13 cellular contexts compared by ENCODE assay signal in genomic region chr1:241716915-241717651, GRCh38.
DNase-seq lines count a peak whose midpoint lies in the region; FAIRE-seq and TF ChIP-seq lines count a peak whose summit lies in the region.
"Had no signal": no experiment of that assay in that cellular context is flagged by ENCODE, and none has a peak within 500 bp of the region (broad histone marks: within the 10 kb centered on the region; RNA-seq: fewer than 3 reads in every experiment).

No MANE protein-coding gene starts in this region.

- no peaks in the 10 kb centered on the region for H3K36me3 ChIP-seq in bronchial epithelial cell (ENCODE audit: control insufficient read depth, insufficient read depth, low read length)
- H3K36me3 ChIP-seq in mesendoderm (ENCODE audit: control insufficient read depth, insufficient read depth, low read length), result no peaks in the 10 kb centered on the region

- H2BK5ac ChIP-seq in mesendoderm (ENCODE audit: low read length), result no peak overlapping the region

- H3K4me3 ChIP-seq in bronchial epithelial cell (ENCODE audit: low read depth, low read length) (no peak overlapping the region), mesendoderm (ENCODE audit: low read length) (no peak overlapping the region)
- H3K4me3 ChIP-seq: body of pancreas had no signal

- no peak overlapping the region for H3K9ac ChIP-seq in mesendoderm (ENCODE audit: low read length)

- H3K56ac ChIP-seq in mesendoderm (ENCODE audit: low read length), result no peak overlapping the region

- no peak overlapping the region for H3K23ac ChIP-seq in mesendoderm (ENCODE audit: low read length)

- CTCF ChIA-PET in activated CD4-positive, alpha-beta T cell treated with anti-CD3 and anti-CD28 coated beads, Interleukin-2, amount 10 ng/mL, durations not matched to agents 7 days and 5 days (lab: Charles Lee), result no interaction called here

- H3K36me3 Mint-ChIP-seq in activated CD4-positive, alpha-beta T cell treated with anti-CD3 and anti-CD28 coated beads, Interleukin-2, amount 10 ng/mL, durations not matched to agents 7 days and 5 days (ENCODE audit: low read depth), result no peaks in the 10 kb centered on the region
- H3K36me3 Mint-ChIP-seq: type B pancreatic cell had no signal

- H3K27ac ChIP-seq in mesendoderm (ENCODE audit: low read depth, low read length), result no peak overlapping the region
- H3K27ac ChIP-seq: body of pancreas had no signal

- H3K18ac ChIP-seq in mesendoderm (ENCODE audit: low read length), result no peak overlapping the region

- no CpG with 5 or more reads among the region's 6 CpGs for WGBS in mesendoderm (ENCODE audit: extremely low coverage, insufficient coverage, low lambda C conversion rate)

- no peak overlapping the region for H3K4ac ChIP-seq in mesendoderm (ENCODE audit: low read depth, low read length)

- H3K4me1 ChIP-seq in mesendoderm (ENCODE audit: control insufficient read depth, low read depth, low read length), result no peaks in the 10 kb centered on the region
- H3K4me1 ChIP-seq: body of pancreas had no signal

- POLR2A ChIA-PET in activated CD4-positive, alpha-beta T cell treated with anti-CD3 and anti-CD28 coated beads, Interleukin-2, amount 10 ng/mL, durations not matched to agents 7 days and 5 days (lab: Charles Lee), result no interaction called here

- no peak overlapping the region for H3K4me3 Mint-ChIP-seq in activated CD4-positive, alpha-beta T cell treated with anti-CD3 and anti-CD28 coated beads, Interleukin-2, amount 10 ng/mL, durations not matched to agents 7 days and 5 days
- H3K4me3 Mint-ChIP-seq: type B pancreatic cell had no signal

- peaks cover 17% of the 10 kb centered on the region for H3K4me1 Mint-ChIP-seq in activated CD4-positive, alpha-beta T cell treated with anti-CD3 and anti-CD28 coated beads, Interleukin-2, amount 10 ng/mL, durations not matched to agents 7 days and 5 days

- no peak for TF ChIP-seq CTCF in bronchial epithelial cell (IDR thresholded peaks at IDR 0.05; ENCODE audit: insufficient read depth, low read length, severe bottlenecking)

- H4K8ac ChIP-seq in mesendoderm (ENCODE audit: low read depth, low read length), result no peak overlapping the region

- no peak overlapping the region for H2BK120ac ChIP-seq in mesendoderm (ENCODE audit: low read depth, low read length)

- H3K27ac Mint-ChIP-seq in activated CD4-positive, alpha-beta T cell treated with anti-CD3 and anti-CD28 coated beads, Interleukin-2, amount 10 ng/mL, durations not matched to agents 7 days and 5 days, result no peak overlapping the region
- H3K27ac Mint-ChIP-seq: type B pancreatic cell had no signal

- no peak for FAIRE-seq in bronchial epithelial cell (lab: Jason Lieb, UNC)

- H4K5ac ChIP-seq in mesendoderm (ENCODE audit: low read length), result no peak overlapping the region

- H3K27me3 ChIP-seq in bronchial epithelial cell (ENCODE audit: control insufficient read depth, insufficient read depth, low read length) (no peaks in the 10 kb centered on the region), mesendoderm (ENCODE audit: insufficient read depth, low read length, poor library complexity) (no peaks in the 10 kb centered on the region)
- H3K27me3 ChIP-seq: body of pancreas had no signal

- H3K9me3 Mint-ChIP-seq in activated CD4-positive, alpha-beta T cell treated with anti-CD3 and anti-CD28 coated beads, Interleukin-2, amount 10 ng/mL, durations not matched to agents 7 days and 5 days, result no peaks in the 10 kb centered on the region
- H3K9me3 Mint-ChIP-seq: type B pancreatic cell had no signal

- peaks cover 20% of the 10 kb centered on the region for H3K27me3 Mint-ChIP-seq in activated CD4-positive, alpha-beta T cell treated with anti-CD3 and anti-CD28 coated beads, Interleukin-2, amount 10 ng/mL, durations not matched to agents 7 days and 5 days

- H2AK5ac ChIP-seq in mesendoderm (ENCODE audit: low read length), result no peak overlapping the region

- H3K79me2 ChIP-seq in mesendoderm (ENCODE audit: control insufficient read depth, insufficient read depth, low read length), result no peaks in the 10 kb centered on the region

- no peaks in the 10 kb centered on the region for H3K79me1 ChIP-seq in mesendoderm (ENCODE audit: low read length)

- DNase-seq in activated CD4-positive, alpha-beta T cell treated with anti-CD3 and anti-CD28 coated beads for 48 hours, result peak; percentile 37
- no peak for DNase-seq in activated CD4-positive, alpha-beta T cell treated with anti-CD3 and anti-CD28 coated beads, Interleukin-2, amount 10 ng/mL, durations not matched to agents 7 days and 5 days
- DNase-seq in RPMI7951 (ENCODE audit: low read depth) (peak; percentile 43), bronchial epithelial cell (ENCODE audit: low read depth) (peak; percentile 36), NCI-H2081 treated with DMSO at 0.1 percent for 48 hours (lab: John Stamatoyannopoulos, UW) (no peak), mesendoderm (no peak), Kasumi-1 (lab: John Stamatoyannopoulos, UW) (no peak)
- DNase-seq in stimulated activated CD4-positive, alpha-beta T cell treated with anti-CD3 and anti-CD28 coated beads, Interleukin-4, amount 100 ng/mL, for 1 hour, result peak; percentile 4
- DNase-seq: body of pancreas; effector memory CD4-positive, alpha-beta T cell; kidney glomerular epithelial cell; right cardiac atrium had no signal

- H2BK15ac ChIP-seq in mesendoderm (replicated peaks; ENCODE audit: low read depth), result no peak overlapping the region

- no peak overlapping the region for H3K4me2 ChIP-seq in mesendoderm (ENCODE audit: low read length)

Comparison
In these comparisons a context has a peak if more than half of its experiments do, and no peak if none do; other contexts are left out.
1. DNase-seq: peak in activated CD4-positive, alpha-beta T cell treated with anti-CD3 and anti-CD28 coated beads for 48 hours (single experiment), RPMI7951 (single experiment), bronchial epithelial cell (single experiment) and stimulated activated CD4-positive, alpha-beta T cell treated with anti-CD3 and anti-CD28 coated beads, Interleukin-4, amount 100 ng/mL, for 1 hour (single experiment); none in activated CD4-positive, alpha-beta T cell treated with anti-CD3 and anti-CD28 coated beads, Interleukin-2, amount 10 ng/mL, durations not matched to agents 7 days and 5 days (single experiment), NCI-H2081 treated with DMSO at 0.1 percent for 48 hours (single experiment), mesendoderm (single experiment) and Kasumi-1 (0 of 2).